16 cellular contexts compared by ENCODE assay signal in genomic region chr15:47577476-47577875, GRCh38.
"Had no signal": no experiment of that assay in that cellular context is flagged by ENCODE, and none has a peak within 500 bp of the region (broad histone marks: within the 10 kb centered on the region; RNA-seq: fewer than 3 reads in every experiment).

No MANE protein-coding gene starts in this region.

- DNase-seq: activated CD4-positive, alpha-beta T cell treated with anti-CD3 and anti-CD28 coated beads, Interleukin-2, amount 50 U/mL, for 4 hours; activated CD4-positive, CD25-positive, alpha-beta regulatory T cell treated with anti-CD3 and anti-CD28 coated beads, Interleukin-2, amount 50 U/mL, for 72 hours; activated effector memory CD4-positive, alpha-beta T cell treated with anti-CD3 and anti-CD28 coated beads, Interleukin-2, amount 50 U/mL, for 16 hours; activated naive CD8-positive, alpha-beta T cell treated with anti-CD3 and anti-CD28 coated beads for 36 hours; activated T-cell treated with anti-CD3 and anti-CD28 coated beads, Interleukin-2, amount 50 U/mL, for 1 hour; anterior cingulate cortex; colonic mucosa; foreskin melanocyte; kidney; sigmoid colon; stimulated activated CD4-positive, alpha-beta T cell treated with anti-CD3 and anti-CD28 coated beads, Interleukin-2, amount 100 ng/mL, for 48 hours; stimulated activated naive CD4-positive, alpha-beta T cell treated with Interleukin-2 at 50 U/mL for 16 hours had no signal

- H3K4me3 ChIP-seq: colonic mucosa, sigmoid colon, suprapubic skin had no signal

- H3K4me3 Mint-ChIP-seq: activated naive CD8-positive, alpha-beta T cell treated with anti-CD3 and anti-CD28 coated beads for 36 hours; T-helper 2 cell treated with Interferon-gamma antibody and Interleukin-4, amounts not matched to agents 5 μg/mL and 100 μg/mL, for 36 hours had no signal

- H3K36me3 Mint-ChIP-seq: activated naive CD8-positive, alpha-beta T cell treated with anti-CD3 and anti-CD28 coated beads for 36 hours had no signal

- H3K27ac ChIP-seq: colonic mucosa, suprapubic skin had no signal

- H3K9me3 Mint-ChIP-seq: activated naive CD8-positive, alpha-beta T cell treated with anti-CD3 and anti-CD28 coated beads for 36 hours had no signal

- H3K4me1 ChIP-seq: colonic mucosa, suprapubic skin had no signal

- H3K27ac Mint-ChIP-seq: activated naive CD8-positive, alpha-beta T cell treated with anti-CD3 and anti-CD28 coated beads for 36 hours; progenitor cell of endocrine pancreas; T-helper 2 cell treated with Interferon-gamma antibody and Interleukin-4, amounts not matched to agents 5 μg/mL and 100 μg/mL, for 36 hours; type B pancreatic cell had no signal

- H3K27me3 ChIP-seq: colonic mucosa, sigmoid colon, suprapubic skin had no signal

- H3K4me1 Mint-ChIP-seq: activated naive CD8-positive, alpha-beta T cell treated with anti-CD3 and anti-CD28 coated beads for 36 hours had no signal

- H3K27me3 Mint-ChIP-seq: activated naive CD8-positive, alpha-beta T cell treated with anti-CD3 and anti-CD28 coated beads for 36 hours; progenitor cell of endocrine pancreas; type B pancreatic cell had no signal

- H3K36me3 ChIP-seq: colonic mucosa, sigmoid colon, suprapubic skin had no signal
